Comparison of ENCODE assay signal across 27 cellular contexts in the genomic region with DNA sequence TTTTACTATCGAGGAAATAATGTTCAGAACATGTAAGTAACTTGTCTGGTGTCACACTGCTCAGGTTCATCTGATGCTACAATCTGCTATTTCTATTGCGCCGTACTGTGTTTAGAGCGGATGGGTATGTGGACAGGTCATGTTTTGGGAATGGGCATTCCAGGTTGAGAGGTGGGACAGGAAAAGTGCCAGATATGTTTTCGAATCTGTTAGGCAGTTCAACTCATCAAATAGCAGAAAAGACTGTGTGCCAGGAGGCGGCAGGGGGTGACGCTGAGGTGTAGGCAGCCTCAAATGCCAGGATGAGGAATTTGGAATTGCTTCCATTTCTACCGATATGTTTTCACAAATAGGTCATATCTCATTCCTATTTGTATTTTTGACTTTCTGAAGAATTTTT.
"Had no signal": no experiment of that assay in that cellular context is flagged by ENCODE, and none has a peak within 500 bp of the region (broad histone marks: within the 10 kb centered on the region; RNA-seq: fewer than 3 reads in every experiment).

No MANE protein-coding gene starts in this region.

- H3K4me1 Mint-ChIP-seq: naive thymus-derived CD4-positive, alpha-beta T cell; stimulated activated effector memory CD8-positive, alpha-beta T cell treated with anti-CD3 and anti-CD28 coated beads, Interleukin-12 subunit alpha, Interleukin-12 subunit beta, amount 100 ng/mL, for 72 hours had no signal

- H3K4me3 Mint-ChIP-seq: effector memory CD8-positive, alpha-beta T cell; naive thymus-derived CD4-positive, alpha-beta T cell; nephron; neural progenitor cell; stimulated activated effector memory CD8-positive, alpha-beta T cell treated with anti-CD3 and anti-CD28 coated beads, Interleukin-12 subunit alpha, Interleukin-12 subunit beta, amount 100 ng/mL, for 72 hours had no signal

- H3K4me1 ChIP-seq: parathyroid adenoma, right lobe of liver, stomach, testis, tibial artery, upper lobe of left lung had no signal

- H3K4me3 ChIP-seq: lung, neural progenitor cell, right lobe of liver, stomach, testis, tibial artery, upper lobe of left lung had no signal

- H3K9me3 Mint-ChIP-seq: effector memory CD8-positive, alpha-beta T cell; neural progenitor cell; stimulated activated effector memory CD8-positive, alpha-beta T cell treated with anti-CD3 and anti-CD28 coated beads, Interleukin-12 subunit alpha, Interleukin-12 subunit beta, amount 100 ng/mL, for 72 hours had no signal

- FAIRE-seq: endometrium, frontal cortex, keratinocyte, small intestine, urothelium cell line had no signal

- H3K9me3 ChIP-seq: right lobe of liver, stomach, testis, tibial artery, upper lobe of left lung had no signal

- H3K27ac ChIP-seq: neural progenitor cell, parathyroid adenoma, right lobe of liver, stomach, testis, tibial artery, upper lobe of left lung had no signal

- H3K36me3 Mint-ChIP-seq: naive thymus-derived CD4-positive, alpha-beta T cell; neural progenitor cell; stimulated activated effector memory CD8-positive, alpha-beta T cell treated with anti-CD3 and anti-CD28 coated beads, Interleukin-12 subunit alpha, Interleukin-12 subunit beta, amount 100 ng/mL, for 72 hours had no signal

- H3K9ac ChIP-seq: neural progenitor cell, parathyroid adenoma had no signal

- H3K79me2 ChIP-seq: parathyroid adenoma had no signal

- H3K36me3 ChIP-seq: neural progenitor cell, right lobe of liver, stomach, tibial artery, upper lobe of left lung had no signal

- H3K27ac Mint-ChIP-seq: effector memory CD8-positive, alpha-beta T cell; naive thymus-derived CD4-positive, alpha-beta T cell; progenitor cell of endocrine pancreas; stimulated activated effector memory CD8-positive, alpha-beta T cell treated with anti-CD3 and anti-CD28 coated beads, Interleukin-12 subunit alpha, Interleukin-12 subunit beta, amount 100 ng/mL, for 72 hours had no signal

- ATAC-seq: effector memory CD8-positive, alpha-beta T cell; naive thymus-derived CD4-positive, alpha-beta T cell; right lobe of liver; stimulated activated effector memory CD8-positive, alpha-beta T cell treated with anti-CD3 and anti-CD28 coated beads, Interleukin-12 subunit alpha, Interleukin-12 subunit beta, amount 100 ng/mL, for 72 hours had no signal

- H2AFZ ChIP-seq: neural progenitor cell, parathyroid adenoma had no signal

- H3K4me2 ChIP-seq: neural progenitor cell had no signal

- DNase-seq: cortex of kidney; effector memory CD8-positive, alpha-beta T cell; erythroblast; head of caudate nucleus; mesenchymal stem cell; midbrain; naive thymus-derived CD4-positive, alpha-beta T cell; right lobe of liver; small intestine; stimulated activated CD4-positive, alpha-beta T cell treated with anti-CD3 and anti-CD28 coated beads, Interleukin-12 subunit alpha, Interleukin-12 subunit beta, amount 100 ng/mL, for 4 hours; stimulated activated CD4-positive, alpha-beta T cell treated with anti-CD3 and anti-CD28 coated beads, Interleukin-1b, Interleukin-23, amount 100 ng/mL, for 48 hours; stimulated activated CD4-positive, alpha-beta T cell treated with anti-CD3 and anti-CD28 coated beads, Interleukin-4, amount 100 ng/mL, for 1 hour; stimulated activated naive CD4-positive, alpha-beta T cell treated with Interleukin-2 at 50 U/mL for 16 hours; stomach; testis; tibial artery; upper lobe of left lung had no signal

- H3K27me3 ChIP-seq: neural progenitor cell, right lobe of liver, stomach, testis, tibial artery, upper lobe of left lung had no signal
